Comparison of ENCODE assay signal across 23 cellular contexts in the genomic region with DNA sequence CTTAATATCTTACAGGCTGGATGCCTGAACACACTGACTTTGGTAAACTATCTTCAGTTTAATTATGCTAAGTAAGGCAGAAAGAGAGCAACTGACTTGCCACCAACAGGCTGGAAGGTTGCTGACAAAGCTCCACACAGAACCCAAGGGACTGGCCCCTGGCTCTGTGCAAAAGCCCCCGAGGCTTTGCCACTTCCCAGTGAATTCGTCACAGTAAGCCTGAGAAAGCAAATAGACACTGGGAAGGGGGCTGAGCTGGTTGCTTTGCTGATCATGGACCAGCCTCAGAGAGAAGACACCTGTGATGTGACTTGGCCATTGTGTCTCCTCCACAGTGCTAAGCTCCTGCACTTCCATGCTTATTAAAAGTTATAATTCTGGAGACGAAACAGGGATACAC.
A peak's percentile ranks its signal among the peaks of the same experiment; 100 is the strongest.
DNase-seq lines count a peak whose midpoint lies in the region; ATAC-seq and TF ChIP-seq lines count a peak whose summit lies in the region.
"Had no signal": no experiment of that assay in that cellular context is flagged by ENCODE, and none has a peak within 500 bp of the region (broad histone marks: within the 10 kb centered on the region; RNA-seq: fewer than 3 reads in every experiment).

No MANE protein-coding gene starts in this region.

- H2BK120ac ChIP-seq in neuronal stem cell (ENCODE audit: low read depth, low read length) = no peak overlapping the region

- H4K91ac ChIP-seq in neuronal stem cell (ENCODE audit: low read depth, low read length, poor library complexity) = no peak overlapping the region

- H3F3A ChIP-seq in SK-N-SH (replicated peaks; ENCODE audit: insufficient read depth) = peaks cover 16% of the 10 kb centered on the region

- no peak overlapping the region for H3K4ac ChIP-seq in neuronal stem cell (ENCODE audit: low read length)

- H2BK12ac ChIP-seq in neuronal stem cell (ENCODE audit: low read length) = no peak overlapping the region

- WGBS in SK-N-SH (ENCODE audit: low lambda C conversion rate) = 61% methylated on average over 3 of the region's 3 CpGs
- WGBS in neuronal stem cell (ENCODE audit: extremely low coverage in 2 of 2, insufficient read length in 2 of 2, insufficient replicate concordance in 1 of 2), 2 donors = no CpG with 5 or more reads among the region's 3 CpGs

- no peak for DNase-seq in SK-N-SH
- DNase-seq in adipocyte (ENCODE audit: low read depth) = no peak
- no peak for DNase-seq in neuronal stem cell (ENCODE audit: low spot score)
- DNase-seq in nephron progenitor cell = no peak
- DNase-seq in CD8-positive, alpha-beta T cell = no peak
- DNase-seq in NCI-H1930 (lab: John Stamatoyannopoulos, UW) = no peak
- DNase-seq: Caco-2; CD4-positive, CD25-positive, alpha-beta regulatory T cell; DMS153; GF-D8; GOT3; KBM-7; NCI-H1105; NCI-H2081 treated with DMSO at 0.1 percent for 48 hours; NCI-H446 treated with DMSO at 0.1 percent for 48 hours; NCI-H748 treated with DMSO at 0.1 percent for 48 hours; SIG-M5; SW 1271 had no signal

- TF ChIP-seq RAD21 in SK-N-SH (IDR thresholded peaks at IDR 0.05; ENCODE audit: low read length) = no peak

- H3K79me1 ChIP-seq in neuronal stem cell (ENCODE audit: low read depth, low read length) = no peaks in the 10 kb centered on the region

- H3K18ac ChIP-seq in neuronal stem cell (ENCODE audit: low read length) = peak overlapping the region; percentile 7

- H2AK5ac ChIP-seq in neuronal stem cell (ENCODE audit: low read depth, low read length) = no peak overlapping the region

- H4K20me1 ChIP-seq in SK-N-SH (ENCODE audit: insufficient read depth) = no peaks in the 10 kb centered on the region

- no peak overlapping the region for H3K27ac Mint-ChIP-seq in nephron progenitor cell
- no peak overlapping the region for H3K27ac Mint-ChIP-seq in CD8-positive, alpha-beta T cell
- H3K27ac Mint-ChIP-seq: B cell; CD4-positive, CD25-positive, alpha-beta regulatory T cell had no signal

- H3K27ac ChIP-seq in SK-N-SH (ENCODE audit: low read depth in 2 of 2, low read length in 1 of 2) = no peak overlapping the region
- no peak overlapping the region for H3K27ac ChIP-seq in neuronal stem cell (replicated peaks; ENCODE audit: low read length)
- H3K27ac ChIP-seq in CD8-positive, alpha-beta T cell (ENCODE audit: low read depth, low read length) = no peak overlapping the region
- H3K27ac ChIP-seq: 22Rv1, RWPE1 had no signal

- no peak overlapping the region for H2AFZ ChIP-seq in SK-N-SH (ENCODE audit: low read depth)
- H2AFZ ChIP-seq in neuronal stem cell (ENCODE audit: low read length) = no peak overlapping the region

- no peak overlapping the region for H2BK5ac ChIP-seq in neuronal stem cell (ENCODE audit: low read length)

- H3K23ac ChIP-seq in neuronal stem cell (ENCODE audit: low read depth, low read length, poor library complexity) = no peak overlapping the region

- TF ChIP-seq EP300 in SK-N-SH (IDR thresholded peaks at IDR 0.05; ENCODE audit: borderline replicate concordance in 1 of 2, low read depth in 1 of 2, low read length in 1 of 2) = no peak

- POLR2A ChIA-PET in SK-N-SH (lab: Yijun Ruan, JAX) = no interaction called here
- POLR2A ChIA-PET in CD8-positive, alpha-beta T cell (lab: Charles Lee) = no interaction called here

- CTCF ChIA-PET in SK-N-SH (lab: Yijun Ruan, JAX) = interaction anchor here (0.6 kb wide), 1 partner anchor 77 kb away, joined by 3 read pairs; no protein-coding TSS in a partner anchor
- CTCF ChIA-PET in CD8-positive, alpha-beta T cell (lab: Charles Lee) = no interaction called here

- intact Hi-C loops in CD8-positive, alpha-beta T cell (cut with DNase I, micrococcal nuclease) = no loop called here

- H2BK15ac ChIP-seq in neuronal stem cell (ENCODE audit: low read length) = no peak overlapping the region

- TF ChIP-seq CTCF in SK-N-SH (IDR thresholded peaks at IDR 0.05) (no peak), nephron progenitor cell (IDR thresholded peaks at IDR 0.05) (no peak)
- no peak for TF ChIP-seq CTCF in CD8-positive, alpha-beta T cell (IDR thresholded peaks at IDR 0.05)

- no peaks in the 10 kb centered on the region for H3K36me3 Mint-ChIP-seq in nephron progenitor cell (ENCODE audit: low read depth)
- H3K36me3 Mint-ChIP-seq in CD8-positive, alpha-beta T cell = no peaks in the 10 kb centered on the region
- H3K36me3 Mint-ChIP-seq: CD4-positive, CD25-positive, alpha-beta regulatory T cell had no signal

- no peaks in the 10 kb centered on the region for H3K9me3 Mint-ChIP-seq in nephron progenitor cell
- no peaks in the 10 kb centered on the region for H3K9me3 Mint-ChIP-seq in CD8-positive, alpha-beta T cell

- no peaks in the 10 kb centered on the region for H3K9me2 ChIP-seq in SK-N-SH

- no peak overlapping the region for H3K4me3 Mint-ChIP-seq in nephron progenitor cell
- H3K4me3 Mint-ChIP-seq in CD8-positive, alpha-beta T cell = no peak overlapping the region
- H3K4me3 Mint-ChIP-seq: B cell; CD4-positive, CD25-positive, alpha-beta regulatory T cell had no signal

- ATAC-seq in SK-N-SH treated with all-trans-retinoic acid at 6 μM for 48 hours (peak; percentile 30; the same call in 2 of the 3 replicates), HG03354 (IDR thresholded peaks at IDR 0.05; ENCODE audit: poor library complexity, severe bottlenecking, unreplicated experiment) (no peak)
- ATAC-seq in CD8-positive, alpha-beta T cell = no peak

- peaks cover 25% of the 10 kb centered on the region for H3K4me1 Mint-ChIP-seq in nephron progenitor cell
- H3K4me1 Mint-ChIP-seq in CD8-positive, alpha-beta T cell (ENCODE audit: low read depth) = no peaks in the 10 kb centered on the region
- H3K4me1 Mint-ChIP-seq: B cell; CD4-positive, CD25-positive, alpha-beta regulatory T cell had no signal

- H3K36me3 ChIP-seq in SK-N-SH (replicated peaks in 1 of 2; ENCODE audit: control insufficient read depth in 1 of 2, insufficient read depth in 2 of 2, low read length in 1 of 2) (peaks cover 0 to 4% of the 10 kb centered on the region in 2 experiments), adipocyte (ENCODE audit: control insufficient read depth, insufficient read depth, low read length, severe bottlenecking) (peaks cover 3% of the 10 kb centered on the region), neuronal stem cell (replicated peaks in 1 of 2; ENCODE audit: control insufficient read depth in 2 of 2, insufficient read depth in 2 of 2, low read length in 2 of 2) (no peaks in the 10 kb centered on the region)
- no peaks in the 10 kb centered on the region for H3K36me3 ChIP-seq in CD8-positive, alpha-beta T cell (ENCODE audit: insufficient read depth, low read length)

- H3K27me3 ChIP-seq in SK-N-SH (ENCODE audit: insufficient read depth) = no peaks in the 10 kb centered on the region
- H3K27me3 ChIP-seq in adipocyte (replicated peaks; ENCODE audit: control insufficient read depth, insufficient read depth, low read length) = no peaks in the 10 kb centered on the region
- H3K27me3 ChIP-seq in neuronal stem cell (ENCODE audit: control insufficient read depth in 3 of 3, insufficient read depth in 3 of 3, low read depth in 1 of 3, low read length in 3 of 3) = no peaks in the 10 kb centered on the region
- H3K27me3 ChIP-seq in CD8-positive, alpha-beta T cell (ENCODE audit: insufficient read depth, low read length) = no peaks in the 10 kb centered on the region

- H3K14ac ChIP-seq in neuronal stem cell (ENCODE audit: low read length) = no peak overlapping the region

- H4K8ac ChIP-seq in neuronal stem cell (ENCODE audit: low read depth, low read length) = no peak overlapping the region

- peaks cover 2% of the 10 kb centered on the region for H3K27me3 Mint-ChIP-seq in nephron progenitor cell (ENCODE audit: low read depth, poor library complexity)
- H3K27me3 Mint-ChIP-seq in CD8-positive, alpha-beta T cell (ENCODE audit: low read depth) = peaks cover 5% of the 10 kb centered on the region

- H3K4me2 ChIP-seq in SK-N-SH (no peak overlapping the region), neuronal stem cell (ENCODE audit: insufficient read depth, low read length, poor library complexity, severe bottlenecking) (no peak overlapping the region)

- H3K4me3 ChIP-seq in SK-N-SH (ENCODE audit: low read depth in 2 of 2, low read length in 1 of 2) (no peak overlapping the region), adipocyte (ENCODE audit: low read length) (peak overlapping the region; percentile 76), neuronal stem cell (ENCODE audit: low read length in 2 of 2) (no peak overlapping the region)
- no peak overlapping the region for H3K4me3 ChIP-seq in CD8-positive, alpha-beta T cell (ENCODE audit: low read depth, low read length)

- no peaks in the 10 kb centered on the region for H3K9me3 ChIP-seq in SK-N-SH
- no peaks in the 10 kb centered on the region for H3K9me3 ChIP-seq in adipocyte (ENCODE audit: control insufficient read depth, low read length)
- H3K9me3 ChIP-seq in neuronal stem cell (replicated peaks in 1 of 2; ENCODE audit: control insufficient read depth in 2 of 2, insufficient read depth in 1 of 2, low read depth in 1 of 2, low read length in 2 of 2) = no peaks in the 10 kb centered on the region
- H3K9me3 ChIP-seq in CD8-positive, alpha-beta T cell (ENCODE audit: low read length) = no peaks in the 10 kb centered on the region

- H3K4me1 ChIP-seq in SK-N-SH (ENCODE audit: control insufficient read depth in 1 of 2, insufficient read depth in 2 of 2, low read depth in 1 of 2, low read length in 1 of 2) = peaks cover 0 to 9% of the 10 kb centered on the region in 2 experiments; a peak in 3 of 4 replicates
- H3K4me1 ChIP-seq in adipocyte (ENCODE audit: control insufficient read depth, insufficient read depth, low read length) = peaks cover 14% of the 10 kb centered on the region
- H3K4me1 ChIP-seq in neuronal stem cell (ENCODE audit: control insufficient read depth in 2 of 2, insufficient read depth in 1 of 2, low read depth in 1 of 2, low read length in 2 of 2) = no peaks in the 10 kb centered on the region
- H3K4me1 ChIP-seq in CD8-positive, alpha-beta T cell (ENCODE audit: insufficient read depth, low read length) = no peaks in the 10 kb centered on the region
- H3K4me1 ChIP-seq: Caco-2 had no signal

- no peaks in the 10 kb centered on the region for H3K79me2 ChIP-seq in SK-N-SH (ENCODE audit: insufficient read depth)

- H3K9ac ChIP-seq in SK-N-SH (no peak overlapping the region), adipocyte (ENCODE audit: low read length) (peak overlapping the region; percentile 76), neuronal stem cell (ENCODE audit: low read depth, low read length, poor library complexity) (no peak overlapping the region)

TF ChIP-seq in SK-N-SH, 30 proteins besides CTCF, POLR2A, EP300 and RAD21 (continues in another document):
- TF ChIP-seq, protein P1, sequence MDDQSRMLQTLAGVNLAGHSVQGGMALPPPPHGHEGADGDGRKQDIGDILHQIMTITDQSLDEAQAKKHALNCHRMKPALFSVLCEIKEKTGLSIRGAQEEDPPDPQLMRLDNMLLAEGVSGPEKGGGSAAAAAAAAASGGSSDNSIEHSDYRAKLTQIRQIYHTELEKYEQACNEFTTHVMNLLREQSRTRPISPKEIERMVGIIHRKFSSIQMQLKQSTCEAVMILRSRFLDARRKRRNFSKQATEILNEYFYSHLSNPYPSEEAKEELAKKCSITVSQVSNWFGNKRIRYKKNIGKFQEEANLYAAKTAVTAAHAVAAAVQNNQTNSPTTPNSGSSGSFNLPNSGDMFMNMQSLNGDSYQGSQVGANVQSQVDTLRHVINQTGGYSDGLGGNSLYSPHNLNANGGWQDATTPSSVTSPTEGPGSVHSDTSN (IDR thresholded peaks at IDR 0.05) = no peak
- TF ChIP-seq FOSL2 (IDR thresholded peaks at IDR 0.05; ENCODE audit: borderline replicate concordance, low read depth) = no peak
